Comparison of ENCODE assay signal across 11 cellular contexts in the genomic region with DNA sequence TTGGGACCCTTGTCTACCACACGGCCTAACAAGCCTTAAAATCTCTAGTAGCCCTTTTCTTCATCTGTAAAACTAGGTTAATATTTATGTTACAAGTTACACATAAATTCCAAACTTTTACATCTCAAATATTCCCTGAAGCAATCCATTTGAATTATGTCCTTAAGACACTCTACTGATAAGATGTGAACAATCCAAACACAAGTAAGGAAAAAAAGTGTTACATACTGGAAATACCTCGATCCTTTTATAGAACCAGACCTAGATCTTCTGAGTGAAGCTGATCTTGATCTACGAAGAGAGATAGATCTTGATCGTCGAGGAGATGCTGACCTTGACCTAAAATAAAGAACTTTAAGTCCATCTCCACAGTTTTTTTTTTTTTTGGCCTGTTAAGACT. TPM values are rescaled to one million over a fixed set of nuclear protein-coding genes. Genes with fewer than 3 reads are reported as not detected.
DNase-seq lines count a peak whose midpoint lies in the region; ATAC-seq, FAIRE-seq and TF ChIP-seq lines count a peak whose summit lies in the region.
"Had no signal": no experiment of that assay in that cellular context is flagged by ENCODE, and none has a peak within 500 bp of the region (broad histone marks: within the 10 kb centered on the region; RNA-seq: fewer than 3 reads in every experiment).

No MANE protein-coding gene starts in this region.

- no peaks in the 10 kb centered on the region for H3K9me3 ChIP-seq in SU-DHL-6 (ENCODE audit: insufficient read depth, low read length)
- no peaks in the 10 kb centered on the region for H3K9me3 ChIP-seq in skeletal muscle satellite cell (replicated peaks; ENCODE audit: low read length)
- H3K9me3 ChIP-seq: heart right ventricle had no signal

- ATAC-seq in activated CD8-positive, alpha-beta memory T cell treated with anti-CD3 and anti-CD28 coated beads, Interleukin-2, amount 10 ng/mL, durations not matched to agents 7 days and 5 days, result no peak
- no peak for ATAC-seq in left cardiac atrium
- ATAC-seq: heart right ventricle had no signal

- H3K4me3 ChIP-seq in SU-DHL-6 (ENCODE audit: insufficient read depth, low read length, poor library complexity, severe bottlenecking), result no peak overlapping the region
- no peak overlapping the region for H3K4me3 ChIP-seq in skeletal muscle satellite cell (ENCODE audit: low read length)

- H3K27me3 Mint-ChIP-seq in activated CD8-positive, alpha-beta memory T cell treated with anti-CD3 and anti-CD28 coated beads, Interleukin-2, amount 10 ng/mL, durations not matched to agents 7 days and 5 days, result peaks cover 3% of the 10 kb centered on the region

- peaks cover 76% of the 10 kb centered on the region for H3F3A ChIP-seq in SU-DHL-6 (ENCODE audit: insufficient read depth)

- no peaks in the 10 kb centered on the region for H3K9me3 Mint-ChIP-seq in activated CD8-positive, alpha-beta memory T cell treated with anti-CD3 and anti-CD28 coated beads, Interleukin-2, amount 10 ng/mL, durations not matched to agents 7 days and 5 days (ENCODE audit: low read depth)

- no peak for FAIRE-seq in HTR-8/SVneo (lab: Jason Lieb, UNC)

- H3K27ac Mint-ChIP-seq in activated CD8-positive, alpha-beta memory T cell treated with anti-CD3 and anti-CD28 coated beads, Interleukin-2, amount 10 ng/mL, durations not matched to agents 7 days and 5 days, result peak overlapping the region; percentile 75

- H3K27ac ChIP-seq in SU-DHL-6 (ENCODE audit: low read depth, low read length) (no peak overlapping the region), epithelial cell of prostate (peak overlapping the region; percentile 81)

- peaks cover 65% of the 10 kb centered on the region for H4K20me1 ChIP-seq in SU-DHL-6 (ENCODE audit: low read depth, low read length)

- TF ChIP-seq CTCF in SU-DHL-6 (IDR thresholded peaks at IDR 0.05; ENCODE audit: insufficient read depth, low read length, poor library complexity, severe bottlenecking), result no peak

- no peak for DNase-seq in activated CD8-positive, alpha-beta memory T cell treated with anti-CD3 and anti-CD28 coated beads, Interleukin-2, amount 10 ng/mL, durations not matched to agents 7 days and 5 days
- DNase-seq in activated CD8-positive, alpha-beta memory T cell treated with anti-CD3 and anti-CD28 coated beads, Interleukin-2, amount 50 U/mL, for 48 hours, result no peak
- DNase-seq in epithelial cell of prostate (ENCODE audit: low read depth, low spot score) (no peak), HTR-8/SVneo (ENCODE audit: insufficient read length, low spot score) (no peak), SHP77 treated with DMSO at 0.1 percent for 48 hours (lab: John Stamatoyannopoulos, UW) (no peak), left cardiac atrium (no peak)
- DNase-seq: activated CD4-positive, alpha-beta T cell treated with anti-CD3 and anti-CD28 coated beads, Interleukin-2, amount 50 U/mL, for 1 hour; heart right ventricle; NCI-H1930 had no signal

- H3K27me3 ChIP-seq in SU-DHL-6 (ENCODE audit: low read length), result no peaks in the 10 kb centered on the region
- no peaks in the 10 kb centered on the region for H3K27me3 ChIP-seq in skeletal muscle satellite cell (ENCODE audit: control insufficient read depth, insufficient read depth, low read length)
- H3K27me3 ChIP-seq: heart right ventricle had no signal

- no peaks in the 10 kb centered on the region for H3K9me2 ChIP-seq in SU-DHL-6 (replicated peaks; ENCODE audit: insufficient read depth, low read length)

- H3K9ac ChIP-seq in SU-DHL-6 (ENCODE audit: low read length), result no peak overlapping the region
- peak overlapping the region; percentile 32 for H3K9ac ChIP-seq in skeletal muscle satellite cell (ENCODE audit: low read depth, low read length)

- H3K4me3 Mint-ChIP-seq in activated CD8-positive, alpha-beta memory T cell treated with anti-CD3 and anti-CD28 coated beads, Interleukin-2, amount 10 ng/mL, durations not matched to agents 7 days and 5 days, result peak overlapping the region; percentile 94

- H3K36me3 Mint-ChIP-seq in activated CD8-positive, alpha-beta memory T cell treated with anti-CD3 and anti-CD28 coated beads, Interleukin-2, amount 10 ng/mL, durations not matched to agents 7 days and 5 days, result peaks cover 78% of the 10 kb centered on the region

- peaks cover 71% of the 10 kb centered on the region for H3K36me3 ChIP-seq in SU-DHL-6 (ENCODE audit: low read length)
- peaks cover 73% of the 10 kb centered on the region for H3K36me3 ChIP-seq in skeletal muscle satellite cell (ENCODE audit: insufficient read depth, low read length)

- intact Hi-C loops in left cardiac atrium (cut with DNase I), result no loop called here

- CTCF ChIA-PET in activated CD8-positive, alpha-beta memory T cell treated with anti-CD3 and anti-CD28 coated beads, Interleukin-2, amount 10 ng/mL, durations not matched to agents 7 days and 5 days (lab: Charles Lee), result interaction anchor here (0.7 to 4.4 kb wide), 8 partner anchors 9 to 211 kb away, joined by 3 to 28 read pairs (median 4); a partner anchor contains a TSS

- peaks cover 72% of the 10 kb centered on the region for H3K4me1 Mint-ChIP-seq in activated CD8-positive, alpha-beta memory T cell treated with anti-CD3 and anti-CD28 coated beads, Interleukin-2, amount 10 ng/mL, durations not matched to agents 7 days and 5 days

- H2AFZ ChIP-seq in SU-DHL-6 (ENCODE audit: low read depth, low read length, severe bottlenecking), result no peak overlapping the region

- H3K4me2 ChIP-seq in SU-DHL-6 (ENCODE audit: low read depth, low read length, poor library complexity, severe bottlenecking) (peak overlapping the region; percentile 25), skeletal muscle satellite cell (ENCODE audit: low read length) (peak overlapping the region; percentile 96)

- H3K4me1 ChIP-seq in skeletal muscle satellite cell (ENCODE audit: control insufficient read depth, insufficient read depth, low read length), result peaks cover 37% of the 10 kb centered on the region

- H3K79me2 ChIP-seq in SU-DHL-6 (ENCODE audit: insufficient read depth, low read length), result peaks cover 80% of the 10 kb centered on the region

RNA-seq across cellular contexts. Expression of a gene that starts 3.3 kb away (rescaled TPM):
- 100 to 1,000 TPM; 362 to 378 TPM for total RNA-seq in activated CD8-positive, alpha-beta memory T cell treated with anti-CD3 and anti-CD28 coated beads, Interleukin-2, amount 10 ng/mL, durations not matched to agents 7 days and 5 days
- 134 and 142 TPM in 2 replicates for total RNA-seq in skeletal muscle satellite cell (2012; rRNA removed)
- total RNA-seq in left cardiac atrium, result 10 to 100 TPM; 57.6 to 85.8 TPM

RNA-seq across cellular contexts. Expression of a gene that starts 30.2 kb away (rescaled TPM):
- total RNA-seq in activated CD8-positive, alpha-beta memory T cell treated with anti-CD3 and anti-CD28 coated beads, Interleukin-2, amount 10 ng/mL, durations not matched to agents 7 days and 5 days, result 10 to 100 TPM; 17.8 to 30.8 TPM
- 11.4 and 13.9 TPM in 2 replicates for total RNA-seq in skeletal muscle satellite cell (2012; rRNA removed)
- 1 to 10 TPM; 7.3 to 8.4 TPM for total RNA-seq in left cardiac atrium

Comparison
In these comparisons a context has a peak if more than half of its experiments do, and no peak if none do; other contexts are left out.
1. RNA of a gene that starts 3.3 kb away (total RNA-seq): 362 to 378 TPM in activated CD8-positive, alpha-beta memory T cell treated with anti-CD3 and anti-CD28 coated beads, Interleukin-2, amount 10 ng/mL, durations not matched to agents 7 days and 5 days; 57.6 to 85.8 TPM in left cardiac atrium; every median in the first group is over 4 times any median in the second.